ENCODE assay signal across 10 cellular contexts in the genomic region with DNA sequence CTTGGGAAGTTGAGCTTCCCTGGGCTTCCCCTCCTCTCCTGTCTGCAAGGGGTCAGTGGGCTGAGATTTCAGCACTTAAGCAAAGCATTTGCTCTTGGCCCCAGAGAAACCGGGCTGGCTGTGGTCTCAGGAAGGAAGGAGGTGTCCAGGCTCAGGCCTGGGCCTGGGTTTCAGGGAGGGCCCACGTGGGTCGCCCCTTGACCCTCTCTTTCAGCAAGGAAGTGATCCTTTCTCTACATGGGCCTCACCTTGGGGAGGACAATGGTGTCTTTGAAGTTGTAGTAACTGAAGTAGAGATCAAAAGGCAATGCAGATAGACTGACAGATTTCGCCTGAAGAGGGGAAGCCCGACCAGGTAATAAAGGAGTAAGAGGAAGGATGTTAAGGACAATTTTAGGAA. TPM values are rescaled to one million over a fixed set of nuclear protein-coding genes. Genes with fewer than 3 reads are reported as not detected.
DNase-seq lines count a peak whose midpoint lies in the region; ATAC-seq and TF ChIP-seq lines count a peak whose summit lies in the region.
"Had no signal": no experiment of that assay in that cellular context is flagged by ENCODE, and none has a peak within 500 bp of the region (broad histone marks: within the 10 kb centered on the region; RNA-seq: fewer than 3 reads in every experiment).

No MANE protein-coding gene starts in this region.

- no peak overlapping the region for H2AFZ ChIP-seq in smooth muscle cell (ENCODE audit: low read depth)

- no peaks in the 10 kb centered on the region for H3F3A ChIP-seq in smooth muscle cell (ENCODE audit: low read depth)

- H3K79me2 ChIP-seq in smooth muscle cell (ENCODE audit: low read depth) = no peaks in the 10 kb centered on the region

- H3K27ac ChIP-seq in mucosa of rectum (ENCODE audit: low read depth in 2 of 2, low read length in 2 of 2) (peak overlapping the region; percentile 3 to 77), smooth muscle cell (ENCODE audit: low read depth) (no peak overlapping the region)

- no peaks in the 10 kb centered on the region for H4K20me1 ChIP-seq in smooth muscle cell (ENCODE audit: low read depth)

- intact Hi-C loops in Calu3 (cut with micrococcal nuclease; ENCODE audit: unreplicated experiment) = no loop called here
- intact Hi-C loops in posterior vena cava (cut with DNase I) = no loop called here

- H3K9ac ChIP-seq in mucosa of rectum (ENCODE audit: low read depth in 1 of 2, low read length in 2 of 2) (peak overlapping the region; percentile 32 to 45), smooth muscle cell (ENCODE audit: low read depth) (no peak overlapping the region)
- H3K9ac ChIP-seq: SK-N-SH had no signal

- H3K27ac Mint-ChIP-seq in Calu3 (ENCODE audit: unreplicated experiment) (peak overlapping the region; percentile 39), T-helper 17 cell (peak overlapping the region; percentile 98)

- no peaks in the 10 kb centered on the region for H3K9me3 ChIP-seq in T-helper 17 cell (ENCODE audit: control insufficient read depth, low read length, poor library complexity, severe bottlenecking)
- no peaks in the 10 kb centered on the region for H3K9me3 ChIP-seq in mucosa of rectum (ENCODE audit: control insufficient read depth in 2 of 2, low read length in 2 of 2)
- no peaks in the 10 kb centered on the region for H3K9me3 ChIP-seq in smooth muscle cell (replicated peaks; ENCODE audit: low read depth)
- H3K9me3 ChIP-seq: SK-N-SH had no signal

- H3K4me1 Mint-ChIP-seq in Calu3 (ENCODE audit: low read depth, unreplicated experiment) (peaks cover 37% of the 10 kb centered on the region), T-helper 17 cell (peaks cover 68% of the 10 kb centered on the region)

- H3K4me3 ChIP-seq in mucosa of rectum (ENCODE audit: low read length in 2 of 2) (peak overlapping the region in 1 of 2 donors; percentile 13), smooth muscle cell (no peak overlapping the region)

- H3K9me3 Mint-ChIP-seq in Calu3 (ENCODE audit: low read depth, unreplicated experiment) = no peaks in the 10 kb centered on the region

- 69% methylated on average over 5 of the region's 5 CpGs for WGBS in smooth muscle cell (ENCODE audit: low lambda C conversion rate)

- peak; percentile 58 for DNase-seq in Calu3
- DNase-seq in T-helper 17 cell = no peak
- DNase-seq in smooth muscle cell (lab: John Stamatoyannopoulos, UW; ENCODE audit: unreplicated experiment) = no peak
- no peak for DNase-seq in NCI-H524 treated with DMSO at 0.1 percent for 48 hours (lab: John Stamatoyannopoulos, UW)
- DNase-seq in posterior vena cava (ENCODE audit: low spot score) = no peak
- DNase-seq: SK-N-SH had no signal

- H3K36me3 ChIP-seq in mucosa of rectum (ENCODE audit: control insufficient read depth in 2 of 2, insufficient read depth in 2 of 2, low read length in 2 of 2) = no peaks in the 10 kb centered on the region
- H3K36me3 ChIP-seq in smooth muscle cell (ENCODE audit: low read depth) = no peaks in the 10 kb centered on the region

- H3K27me3 ChIP-seq in mucosa of rectum (ENCODE audit: control insufficient read depth in 2 of 2, insufficient read depth in 2 of 2, low read length in 2 of 2) = no peaks in the 10 kb centered on the region
- H3K27me3 ChIP-seq in smooth muscle cell (ENCODE audit: low read depth) = peaks cover 21% of the 10 kb centered on the region

- no peak overlapping the region for H3K4me3 Mint-ChIP-seq in Calu3 (ENCODE audit: low read depth, unreplicated experiment)
- peak overlapping the region; percentile 92 for H3K4me3 Mint-ChIP-seq in T-helper 17 cell

- H3K4me1 ChIP-seq in mucosa of rectum (ENCODE audit: control insufficient read depth in 2 of 2, insufficient read depth in 2 of 2, low read length in 2 of 2) = peaks cover 25 to 33% of the 10 kb centered on the region in 2 donors
- H3K4me1 ChIP-seq in smooth muscle cell (ENCODE audit: low read depth) = no peaks in the 10 kb centered on the region

- no peak overlapping the region for H3K4me2 ChIP-seq in smooth muscle cell
- H3K4me2 ChIP-seq: SK-N-SH had no signal

- peak; percentile 34 for ATAC-seq in GM19452 (IDR thresholded peaks at IDR 0.05; ENCODE audit: unreplicated experiment)
- ATAC-seq in T-helper 17 cell = no peak
- ATAC-seq in GM21825 (IDR thresholded peaks at IDR 0.05; ENCODE audit: unreplicated experiment) = no peak

- no peak for TF ChIP-seq CTCF in Calu3 (IDR thresholded peaks at IDR 0.05; ENCODE audit: unreplicated experiment)
- TF ChIP-seq CTCF in smooth muscle cell (IDR thresholded peaks at IDR 0.05; ENCODE audit: borderline replicate concordance, insufficient read depth, poor library complexity, severe bottlenecking) = no peak

- no TSS peak for BruUV-seq in Calu3 (replicated peaks; lab: Mats Ljungman, UMichigan)

- H3K27me3 Mint-ChIP-seq in Calu3 (ENCODE audit: unreplicated experiment) (peaks cover 25% of the 10 kb centered on the region), T-helper 17 cell (no peaks in the 10 kb centered on the region)

- CTCF ChIA-PET in Calu3 (lab: Charles Lee) = interaction anchor here (1.1 kb wide), 1 partner anchor 26 kb away, joined by 4 read pairs; no protein-coding TSS in a partner anchor

- no peaks in the 10 kb centered on the region for H3K36me3 Mint-ChIP-seq in Calu3 (ENCODE audit: insufficient read depth, unreplicated experiment)
- peaks cover 3% of the 10 kb centered on the region for H3K36me3 Mint-ChIP-seq in T-helper 17 cell (ENCODE audit: low read depth)

RNA-seq across cellular contexts. Expression of gene NOD2, which starts 2.7 kb away (rescaled TPM):
- total RNA-seq in Calu3 (2022) (0.87 and 1.1 TPM in 2 replicates), T-helper 17 cell (10 to 100 TPM in 1 of 2 donors, 1 to 10 TPM in 1; 9.4 to 16.6 TPM), smooth muscle cell (0.63 and 0.90 TPM in 2 replicates), posterior vena cava (1 to 10 TPM; 2.9 to 4.5 TPM)
- polyA plus RNA-seq in smooth muscle cell = 0.56 TPM in 1 of 2 replicates, not detected in the other
- polyA plus RNA-seq: SK-N-SH had no signal

RNA-seq across cellular contexts. Expression of gene SNX20, which starts 15.0 kb away (rescaled TPM):
- total RNA-seq in Calu3 (2022) (not detected in 2 replicates), T-helper 17 cell (10 to 100 TPM; 44.0 to 58.9 TPM), smooth muscle cell (not detected in 2 replicates), posterior vena cava (1 to 10 TPM; 1.8 to 2.7 TPM)
- not detected in 2 replicates for polyA plus RNA-seq in smooth muscle cell
- total RNA-seq: endothelial cell of umbilical vein had no signal
- polyA plus RNA-seq: endothelial cell of umbilical vein, SK-N-SH had no signal

RNA-seq across cellular contexts. Expression of gene CYLD, which starts 45.8 kb away (rescaled TPM):
- total RNA-seq in Calu3 (2022) = 29.2 and 31.8 TPM in 2 replicates
- 100 to 1,000 TPM; 411 to 412 TPM for total RNA-seq in T-helper 17 cell
- 13.8 and 33.3 TPM in 2 replicates for total RNA-seq in smooth muscle cell
- 10.2 and 11.3 TPM in 2 replicates for polyA plus RNA-seq in smooth muscle cell
- 10 to 100 TPM; 46.9 to 75.8 TPM for total RNA-seq in posterior vena cava

Comparison
In these comparisons a context has a peak if more than half of its experiments do, and no peak if none do; other contexts are left out.
1. RNA of gene SNX20, which starts 15.0 kb away (total RNA-seq): 44.0 to 58.9 TPM in T-helper 17 cell; 1.8 to 2.7 TPM in posterior vena cava, not detected in Calu3 and not detected in smooth muscle cell; every median in the first group is over 10 times any median in the second.
2. RNA of gene CYLD, which starts 45.8 kb away (total RNA-seq): 411 to 412 TPM in T-helper 17 cell; 46.9 to 75.8 TPM in posterior vena cava, 29.2 to 31.8 TPM in Calu3 and 13.8 to 33.3 TPM in smooth muscle cell; every median in the first group is over 4 times any median in the second.